Comparison of ENCODE assay signal across 1 cellular context in the genomic region with DNA sequence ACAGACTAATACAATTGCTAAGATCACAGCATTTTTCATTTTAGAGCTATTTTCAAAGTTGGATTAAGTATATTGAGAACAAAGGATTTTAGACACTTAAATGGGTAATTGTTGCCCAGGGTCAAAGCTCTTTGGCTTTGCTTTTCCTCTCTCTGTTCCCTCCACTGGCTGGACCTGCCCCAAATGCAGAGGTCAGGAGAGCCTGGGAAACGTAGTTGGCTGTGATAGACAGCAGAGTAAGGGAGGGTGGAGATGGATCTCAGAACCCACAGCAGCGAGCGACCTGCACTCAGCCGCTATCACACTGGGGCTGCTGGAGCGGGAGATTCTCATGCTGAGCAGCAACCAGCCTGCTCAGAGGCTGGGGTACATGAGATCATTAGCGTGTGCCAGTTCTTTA.
TF ChIP-seq lines count a peak whose summit lies in the region.

No MANE protein-coding gene starts in this region.

TF ChIP-seq in GM23338, 12 proteins besides CTCF, POLR2A, EP300 and RAD21 (continued from another document):
- TF ChIP-seq CREB1 (CRISPR knock-in tag; IDR thresholded peaks at IDR 0.05; ENCODE audit: low read depth) = no peak
TF ChIP-seq in GM23338: peak in this region for 0.
